12 cellular contexts compared by ENCODE assay signal in genomic region chr17:74012465-74012864, GRCh38.
A peak's percentile ranks its signal among the peaks of the same experiment; 100 is the strongest.
DNase-seq lines count a peak whose midpoint lies in the region; ATAC-seq and TF ChIP-seq lines count a peak whose summit lies in the region.
"Had no signal": no experiment of that assay in that cellular context is flagged by ENCODE, and none has a peak within 500 bp of the region (broad histone marks: within the 10 kb centered on the region; RNA-seq: fewer than 3 reads in every experiment).

No MANE protein-coding gene starts in this region.

- H3K9me3 ChIP-seq in T-helper 17 cell (ENCODE audit: control insufficient read depth, low read length, poor library complexity, severe bottlenecking) (no peaks in the 10 kb centered on the region), lower lobe of right lung (no peaks in the 10 kb centered on the region)

- H3K27ac Mint-ChIP-seq in T-helper 17 cell, result peak overlapping the region; percentile 73
- H3K27ac Mint-ChIP-seq: nephron progenitor cell had no signal

- DNase-seq in DMS153 treated with DMSO at 0.1 percent for 48 hours (lab: John Stamatoyannopoulos, UW; ENCODE audit: unreplicated experiment), result peak; percentile 77
- DNase-seq in NCI-H146 (lab: John Stamatoyannopoulos, UW), result peak; percentile 33
- no peak for DNase-seq in T-helper 17 cell
- DNase-seq in effector CD4-positive, alpha-beta T cell, result peak; percentile 8
- no peak for DNase-seq in lower lobe of right lung
- DNase-seq in NCI-H1048 (lab: John Stamatoyannopoulos, UW), result no peak
- DNase-seq: amniotic stem cell, nephron progenitor cell had no signal

- no peaks in the 10 kb centered on the region for H3K4me1 ChIP-seq in lower lobe of right lung
- H3K4me1 ChIP-seq: tibial nerve had no signal

- no peak overlapping the region for H3K27ac ChIP-seq in lower lobe of right lung
- H3K27ac ChIP-seq: epithelial cell of prostate, tibial nerve had no signal

- peak; percentile 87 for ATAC-seq in T-helper 17 cell
- ATAC-seq in lower lobe of right lung, result no peak
- no peak for ATAC-seq in GM18861 (IDR thresholded peaks at IDR 0.05; ENCODE audit: unreplicated experiment)
- ATAC-seq in HG03439 (IDR thresholded peaks at IDR 0.05; ENCODE audit: unreplicated experiment), result no peak

- H3K4me3 ChIP-seq in lower lobe of right lung, result no peak overlapping the region
- H3K4me3 ChIP-seq: tibial nerve had no signal

- intact Hi-C loops in lower lobe of right lung (cut with DNase I), result no loop called here

- H3K36me3 Mint-ChIP-seq in T-helper 17 cell (ENCODE audit: low read depth), result peaks cover 3% of the 10 kb centered on the region

- H3K4me3 Mint-ChIP-seq in T-helper 17 cell, result peak overlapping the region; percentile 2
- H3K4me3 Mint-ChIP-seq: nephron progenitor cell had no signal

- H3K27me3 Mint-ChIP-seq in T-helper 17 cell, result peaks cover 3% of the 10 kb centered on the region

- peaks cover 24% of the 10 kb centered on the region for H3K4me1 Mint-ChIP-seq in T-helper 17 cell

- no peaks in the 10 kb centered on the region for H3K36me3 ChIP-seq in lower lobe of right lung
- H3K36me3 ChIP-seq: tibial nerve had no signal

- H3K27me3 ChIP-seq in lower lobe of right lung (ENCODE audit: low read depth), result peaks cover 31% of the 10 kb centered on the region

- TF ChIP-seq CTCF in lower lobe of right lung (IDR thresholded peaks at IDR 0.05), result no peak

Comparison
In these comparisons a context has a peak if more than half of its experiments do, and no peak if none do; other contexts are left out.
1. DNase-seq: peak in DMS153 treated with DMSO at 0.1 percent for 48 hours (single experiment), NCI-H146 (single experiment) and effector CD4-positive, alpha-beta T cell (single experiment); none in T-helper 17 cell (0 of 3), lower lobe of right lung (single experiment) and NCI-H1048 (single experiment).